2 cellular contexts compared by ENCODE assay signal in the genomic region with DNA sequence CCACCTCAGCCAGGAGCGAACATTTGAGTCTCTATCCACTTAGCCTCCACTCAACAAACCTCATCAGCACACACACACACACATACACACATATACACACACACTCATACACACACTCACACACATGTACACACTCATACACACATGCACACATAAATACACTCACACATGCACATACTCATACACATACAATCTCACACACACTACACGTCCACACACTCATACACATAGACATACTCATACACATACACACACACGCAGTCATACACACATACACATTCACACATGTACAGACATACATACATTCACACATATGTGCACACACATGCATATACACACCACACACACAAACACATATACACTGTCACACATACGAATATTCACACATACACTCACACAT.
A peak's percentile ranks its signal among the peaks of the same experiment; 100 is the strongest.
TF ChIP-seq lines count a peak whose summit lies in the region.

No MANE protein-coding gene starts in this region.

TF ChIP-seq in HepG2, 621 proteins besides CTCF, POLR2A, EP300 and RAD21:
- TF ChIP-seq ARNT (IDR thresholded peaks at IDR 0.05) (peak; percentile 13; the same call in 1 of the 2 replicates), ZNF572 (CRISPR knock-in tag; IDR thresholded peaks at IDR 0.05) (no peak), FOXP1 (IDR thresholded peaks at IDR 0.05) (0 out of 2 replicates have a peak, but pooled peaks have one; percentile 35), FOXP1 (CRISPR knock-in tag; IDR thresholded peaks at IDR 0.05) (no peak), PHB2 (IDR thresholded peaks at IDR 0.05; ENCODE audit: partially characterized antibody) (no peak), ZNF207 (IDR thresholded peaks at IDR 0.05; ENCODE audit: borderline replicate concordance) (peak; percentile 80; the same call in 1 of the 2 replicates)
- TF ChIP-seq, protein P1, sequence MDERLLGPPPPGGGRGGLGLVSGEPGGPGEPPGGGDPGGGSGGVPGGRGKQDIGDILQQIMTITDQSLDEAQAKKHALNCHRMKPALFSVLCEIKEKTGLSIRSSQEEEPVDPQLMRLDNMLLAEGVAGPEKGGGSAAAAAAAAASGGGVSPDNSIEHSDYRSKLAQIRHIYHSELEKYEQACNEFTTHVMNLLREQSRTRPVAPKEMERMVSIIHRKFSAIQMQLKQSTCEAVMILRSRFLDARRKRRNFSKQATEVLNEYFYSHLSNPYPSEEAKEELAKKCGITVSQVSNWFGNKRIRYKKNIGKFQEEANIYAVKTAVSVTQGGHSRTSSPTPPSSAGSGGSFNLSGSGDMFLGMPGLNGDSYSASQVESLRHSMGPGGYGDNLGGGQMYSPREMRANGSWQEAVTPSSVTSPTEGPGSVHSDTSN (CRISPR knock-in tag; IDR thresholded peaks at IDR 0.05), result no peak
- TF ChIP-seq, protein P2, sequence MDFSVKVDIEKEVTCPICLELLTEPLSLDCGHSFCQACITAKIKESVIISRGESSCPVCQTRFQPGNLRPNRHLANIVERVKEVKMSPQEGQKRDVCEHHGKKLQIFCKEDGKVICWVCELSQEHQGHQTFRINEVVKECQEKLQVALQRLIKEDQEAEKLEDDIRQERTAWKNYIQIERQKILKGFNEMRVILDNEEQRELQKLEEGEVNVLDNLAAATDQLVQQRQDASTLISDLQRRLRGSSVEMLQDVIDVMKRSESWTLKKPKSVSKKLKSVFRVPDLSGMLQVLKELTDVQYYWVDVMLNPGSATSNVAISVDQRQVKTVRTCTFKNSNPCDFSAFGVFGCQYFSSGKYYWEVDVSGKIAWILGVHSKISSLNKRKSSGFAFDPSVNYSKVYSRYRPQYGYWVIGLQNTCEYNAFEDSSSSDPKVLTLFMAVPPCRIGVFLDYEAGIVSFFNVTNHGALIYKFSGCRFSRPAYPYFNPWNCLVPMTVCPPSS (IDR thresholded peaks at IDR 0.05), result peak; percentile 84; the same call in 1 of the 2 replicates
- TF ChIP-seq, protein P3, sequence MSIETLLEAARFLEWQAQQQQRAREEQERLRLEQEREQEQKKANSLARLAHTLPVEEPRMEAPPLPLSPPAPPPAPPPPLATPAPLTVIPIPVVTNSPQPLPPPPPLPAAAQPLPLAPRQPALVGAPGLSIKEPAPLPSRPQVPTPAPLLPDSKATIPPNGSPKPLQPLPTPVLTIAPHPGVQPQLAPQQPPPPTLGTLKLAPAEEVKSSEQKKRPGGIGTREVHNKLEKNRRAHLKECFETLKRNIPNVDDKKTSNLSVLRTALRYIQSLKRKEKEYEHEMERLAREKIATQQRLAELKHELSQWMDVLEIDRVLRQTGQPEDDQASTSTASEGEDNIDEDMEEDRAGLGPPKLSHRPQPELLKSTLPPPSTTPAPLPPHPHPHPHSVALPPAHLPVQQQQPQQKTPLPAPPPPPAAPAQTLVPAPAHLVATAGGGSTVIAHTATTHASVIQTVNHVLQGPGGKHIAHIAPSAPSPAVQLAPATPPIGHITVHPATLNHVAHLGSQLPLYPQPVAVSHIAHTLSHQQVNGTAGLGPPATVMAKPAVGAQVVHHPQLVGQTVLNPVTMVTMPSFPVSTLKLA (IDR thresholded peaks at IDR 0.05), result peak; percentile 77

TF ChIP-seq in IMR-90, 13 proteins besides CTCF, POLR2A, EP300 and RAD21:
- TF ChIP-seq RCOR1 (IDR thresholded peaks at IDR 0.05; ENCODE audit: insufficient replicate concordance, low read length), result no peak
- no peak for TF ChIP-seq MAZ (IDR thresholded peaks at IDR 0.05; ENCODE audit: borderline replicate concordance, low read depth, low read length)
- no peak for TF ChIP-seq RFX5 (IDR thresholded peaks at IDR 0.05; ENCODE audit: low read depth, low read length)
- TF ChIP-seq BHLHE40 (IDR thresholded peaks at IDR 0.05; ENCODE audit: low read depth, low read length), result no peak
- TF ChIP-seq MAFK (IDR thresholded peaks at IDR 0.05; ENCODE audit: low read depth, low read length), result no peak
- TF ChIP-seq, protein P4, sequence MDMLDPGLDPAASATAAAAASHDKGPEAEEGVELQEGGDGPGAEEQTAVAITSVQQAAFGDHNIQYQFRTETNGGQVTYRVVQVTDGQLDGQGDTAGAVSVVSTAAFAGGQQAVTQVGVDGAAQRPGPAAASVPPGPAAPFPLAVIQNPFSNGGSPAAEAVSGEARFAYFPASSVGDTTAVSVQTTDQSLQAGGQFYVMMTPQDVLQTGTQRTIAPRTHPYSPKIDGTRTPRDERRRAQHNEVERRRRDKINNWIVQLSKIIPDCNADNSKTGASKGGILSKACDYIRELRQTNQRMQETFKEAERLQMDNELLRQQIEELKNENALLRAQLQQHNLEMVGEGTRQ (IDR thresholded peaks at IDR 0.05; ENCODE audit: low read depth, low read length), result no peak
- TF ChIP-seq NFE2L2 (IDR thresholded peaks at IDR 0.05; ENCODE audit: low read depth, low read length), result no peak
- TF ChIP-seq FOS (IDR thresholded peaks at IDR 0.05; ENCODE audit: low read depth, low read length), result no peak
- TF ChIP-seq CHD1 (IDR thresholded peaks at IDR 0.05; ENCODE audit: low read depth, low read length), result no peak
- TF ChIP-seq, protein P5, sequence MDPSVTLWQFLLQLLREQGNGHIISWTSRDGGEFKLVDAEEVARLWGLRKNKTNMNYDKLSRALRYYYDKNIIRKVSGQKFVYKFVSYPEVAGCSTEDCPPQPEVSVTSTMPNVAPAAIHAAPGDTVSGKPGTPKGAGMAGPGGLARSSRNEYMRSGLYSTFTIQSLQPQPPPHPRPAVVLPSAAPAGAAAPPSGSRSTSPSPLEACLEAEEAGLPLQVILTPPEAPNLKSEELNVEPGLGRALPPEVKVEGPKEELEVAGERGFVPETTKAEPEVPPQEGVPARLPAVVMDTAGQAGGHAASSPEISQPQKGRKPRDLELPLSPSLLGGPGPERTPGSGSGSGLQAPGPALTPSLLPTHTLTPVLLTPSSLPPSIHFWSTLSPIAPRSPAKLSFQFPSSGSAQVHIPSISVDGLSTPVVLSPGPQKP (IDR thresholded peaks at IDR 0.05; ENCODE audit: borderline replicate concordance, low read depth, low read length), result no peak
- TF ChIP-seq CEBPB (IDR thresholded peaks at IDR 0.05; ENCODE audit: low read depth, low read length), result no peak
- TF ChIP-seq MXI1 (IDR thresholded peaks at IDR 0.05; ENCODE audit: borderline replicate concordance, low read depth, low read length), result no peak
- TF ChIP-seq SMC3 (IDR thresholded peaks at IDR 0.05; ENCODE audit: low read depth, low read length), result no peak
